11 cellular contexts compared by ENCODE assay signal in genomic region chr5:135521964-135522363, GRCh38. TPM values are rescaled to one million over a fixed set of nuclear protein-coding genes. Genes with fewer than 3 reads are reported as not detected.
"Had no signal": no experiment of that assay in that cellular context is flagged by ENCODE, and none has a peak within 500 bp of the region (broad histone marks: within the 10 kb centered on the region; RNA-seq: fewer than 3 reads in every experiment).

No MANE protein-coding gene starts in this region.

- ATAC-seq: HCT116 had no signal

- H3K9me3 Mint-ChIP-seq: HFFc6 had no signal

- H3K4me3 ChIP-seq: GM23248, HAP-1 had no signal

- H3K9me3 ChIP-seq: HAP-1 had no signal

- H3K4me2 ChIP-seq: KMS-11 had no signal

- H3K36me3 Mint-ChIP-seq: IgD-negative memory B cell had no signal

- H3K4me3 Mint-ChIP-seq: HFFc6, IgD-negative memory B cell had no signal

- H3K4me1 ChIP-seq: HAP-1 had no signal

- DNase-seq: GM23248, GOT3, H7, HFFc6 had no signal

- H3K9ac ChIP-seq: GM23248, KMS-11 had no signal

- H3K36me3 ChIP-seq: HAP-1 had no signal

- H3K27ac Mint-ChIP-seq: HFFc6, IgD-negative memory B cell had no signal

- H3K4me1 Mint-ChIP-seq: IgD-negative memory B cell had no signal

- H3K27ac ChIP-seq: GM23248, HL-60, KMS-11 had no signal

- H2AFZ ChIP-seq: GM23248 had no signal

RNA-seq across cellular contexts. Expression of gene NEUROG1, which starts 13.8 kb away (rescaled TPM):
- total RNA-seq: GM23248, H4, H7, HFFc6, HT1080 had no signal
- polyA plus RNA-seq: GM23248, IgD-negative memory B cell had no signal

RNA-seq across cellular contexts. Expression of gene CXCL14, which starts 56.8 kb away (rescaled TPM):
- total RNA-seq: HT1080 had no signal
- polyA plus RNA-seq: IgD-negative memory B cell had no signal
